ENCODE assay signal across 9 cellular contexts in the genomic region with DNA sequence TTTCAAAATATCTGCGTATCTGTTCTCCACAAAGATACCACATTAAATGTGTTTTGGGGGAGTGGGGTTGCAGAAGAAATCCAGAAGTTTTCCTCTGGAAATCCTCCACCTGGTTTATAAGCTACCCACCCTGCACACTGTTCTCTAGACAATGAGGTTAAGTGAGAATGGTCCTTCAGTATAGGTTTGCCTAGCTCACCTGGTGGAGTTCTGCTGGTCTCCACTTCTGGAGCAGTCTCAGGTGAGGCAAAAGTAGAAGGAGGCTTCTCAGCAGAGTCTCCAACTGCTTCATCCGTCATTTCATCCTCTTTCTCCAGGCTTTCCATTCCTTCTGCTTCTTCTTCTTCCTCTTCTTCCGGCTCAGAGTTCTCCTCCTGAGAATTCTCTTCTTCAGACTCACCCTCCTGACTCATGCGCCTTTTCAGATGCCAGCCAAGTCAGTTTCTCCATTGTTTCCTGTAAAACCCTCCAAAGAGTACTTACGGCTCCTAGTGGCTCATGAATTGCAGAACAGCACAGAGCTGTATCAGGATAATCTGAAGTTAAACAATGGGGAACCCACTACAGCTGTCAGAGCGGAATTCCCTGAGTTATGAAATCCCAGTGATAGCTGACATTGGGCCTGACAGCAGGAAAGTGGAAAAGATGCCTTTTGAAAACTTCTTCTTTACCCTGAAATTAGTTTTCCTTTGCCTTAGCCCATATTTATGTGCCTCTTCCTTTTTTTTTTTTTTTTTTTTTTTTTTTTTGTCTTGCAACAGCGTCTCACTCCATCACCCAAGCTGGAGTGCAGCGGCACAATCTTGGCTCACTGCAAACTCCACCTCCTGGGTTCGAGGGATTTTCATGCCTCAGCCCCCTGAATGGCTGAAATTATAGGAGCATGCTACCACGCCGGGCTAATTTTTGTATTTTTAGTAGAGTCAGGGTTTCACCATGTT. TPM values are rescaled to one million over a fixed set of nuclear protein-coding genes. Genes with fewer than 3 reads are reported as not detected.
DNase-seq lines count a peak whose midpoint lies in the region; ATAC-seq and TF ChIP-seq lines count a peak whose summit lies in the region.
"Had no signal": no experiment of that assay in that cellular context is flagged by ENCODE, and none has a peak within 500 bp of the region (broad histone marks: within the 10 kb centered on the region; RNA-seq: fewer than 3 reads in every experiment).

No MANE protein-coding gene starts in this region.

- CTCF ChIA-PET in RWPE1 (lab: Yijun Ruan, JAX) = interaction anchor here (0.6 to 0.7 kb wide), 4 partner anchors 28 to 325 kb away, joined by 3 to 8 read pairs (median 4); no protein-coding TSS in a partner anchor

- POLR2A ChIA-PET in RWPE1 (lab: Yijun Ruan, JAX; ENCODE audit: low non-redundant PET) = no interaction called here

- ATAC-seq in GM19351 (IDR thresholded peaks at IDR 0.05; ENCODE audit: unreplicated experiment) = no peak

- no peaks in the 10 kb centered on the region for H3K27me3 Mint-ChIP-seq in neural crest cell (ENCODE audit: low read depth)
- H3K27me3 Mint-ChIP-seq: activated naive CD4-positive, alpha-beta T cell treated with anti-CD3 and anti-CD28 coated beads, Interleukin-2, amount 50 U/mL, for 24 hours had no signal

- H3K36me3 Mint-ChIP-seq in neural crest cell (ENCODE audit: low read depth) = peaks cover 4% of the 10 kb centered on the region

- peak overlapping the region; percentile 63 for H3K27ac ChIP-seq in RWPE1
- peak overlapping the region; percentile 83 for H3K27ac ChIP-seq in epithelial cell of prostate

- H3K4me1 Mint-ChIP-seq in neural crest cell = peaks cover 11% of the 10 kb centered on the region
- H3K4me1 Mint-ChIP-seq: activated naive CD4-positive, alpha-beta T cell treated with anti-CD3 and anti-CD28 coated beads, Interleukin-2, amount 50 U/mL, for 24 hours had no signal

- peaks cover 7% of the 10 kb centered on the region for H3K9me3 Mint-ChIP-seq in neural crest cell
- H3K9me3 Mint-ChIP-seq: activated naive CD4-positive, alpha-beta T cell treated with anti-CD3 and anti-CD28 coated beads, Interleukin-2, amount 50 U/mL, for 24 hours had no signal

- peak overlapping the region; percentile 30 for H3K27ac Mint-ChIP-seq in neural crest cell (ENCODE audit: unreplicated experiment)
- H3K27ac Mint-ChIP-seq: activated naive CD4-positive, alpha-beta T cell treated with anti-CD3 and anti-CD28 coated beads, Interleukin-2, amount 50 U/mL, for 24 hours had no signal

- peak; percentile 84 for TF ChIP-seq CTCF in RWPE1 (conservative IDR thresholded peaks at IDR 0.05; ENCODE audit: low read depth)
- peak; percentile 51 for TF ChIP-seq CTCF in neural crest cell (conservative IDR thresholded peaks at IDR 0.05)

- peak; percentile 27 for DNase-seq in 8988T
- peak; percentile 93 for DNase-seq in HCEC 1CT
- DNase-seq in RWPE1 (ENCODE audit: low spot score) = peak; percentile 84
- peak; percentile 75 for DNase-seq in epithelial cell of prostate (ENCODE audit: low read depth, low spot score)
- no peak for DNase-seq in neural crest cell (ENCODE audit: low read depth, low spot score)
- no peak for DNase-seq in stimulated activated CD4-positive, alpha-beta T cell treated with anti-CD3 and anti-CD28 coated beads, Interleukin-2, amount 100 ng/mL, for 48 hours
- no peak for DNase-seq in COLO668 (lab: John Stamatoyannopoulos, UW; ENCODE audit: unreplicated experiment)

- peak overlapping the region; percentile 44 for H3K4me3 Mint-ChIP-seq in neural crest cell
- H3K4me3 Mint-ChIP-seq: activated naive CD4-positive, alpha-beta T cell treated with anti-CD3 and anti-CD28 coated beads, Interleukin-2, amount 50 U/mL, for 24 hours had no signal

RNA-seq across cellular contexts. Expression of a gene that starts 38.5 kb away (rescaled TPM):
- total RNA-seq in neural crest cell = 82.4 and 92.4 TPM in 2 replicates

RNA-seq across cellular contexts. Expression of a gene that starts 40.1 kb away (rescaled TPM):
- total RNA-seq in neural crest cell = 53.9 and 54.5 TPM in 2 replicates

RNA-seq across cellular contexts. Expression of a gene that starts 40.4 kb away (rescaled TPM):
- 113 and 114 TPM in 2 replicates for total RNA-seq in neural crest cell

Comparison
In these comparisons a context has a peak if more than half of its experiments do, and no peak if none do; other contexts are left out.
1. DNase-seq: peak in 8988T (single experiment), HCEC 1CT (single experiment), RWPE1 (single experiment) and epithelial cell of prostate (single experiment); none in neural crest cell (single experiment), stimulated activated CD4-positive, alpha-beta T cell treated with anti-CD3 and anti-CD28 coated beads, Interleukin-2, amount 100 ng/mL, for 48 hours (0 of 2) and COLO668 (single experiment).